In the genomic region with DNA sequence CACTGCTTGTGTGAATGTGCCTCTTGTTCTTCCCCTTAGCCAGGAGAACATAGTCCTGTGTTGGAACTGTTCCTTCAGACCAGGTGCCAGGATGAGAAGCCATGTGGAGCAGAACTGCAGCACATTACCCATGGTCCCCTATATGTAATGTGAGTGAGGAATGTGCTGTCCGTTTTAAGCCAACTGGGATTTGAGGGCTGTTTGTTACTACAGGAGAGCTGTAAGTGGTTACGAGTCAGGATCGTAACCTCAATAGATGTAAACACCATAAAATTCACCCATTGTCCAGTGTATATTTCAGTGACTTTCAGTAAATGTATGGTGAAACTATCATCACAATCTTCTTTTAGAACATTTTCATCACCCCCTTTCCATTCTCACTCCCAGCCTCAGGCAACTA, we compare ENCODE assay signal across 1 cellular context.
TF ChIP-seq lines count a peak whose summit lies in the region.

No MANE protein-coding gene starts in this region.

TF ChIP-seq in K562, 482 proteins besides CTCF, POLR2A, EP300 and RAD21:
- TF ChIP-seq, protein P1, sequence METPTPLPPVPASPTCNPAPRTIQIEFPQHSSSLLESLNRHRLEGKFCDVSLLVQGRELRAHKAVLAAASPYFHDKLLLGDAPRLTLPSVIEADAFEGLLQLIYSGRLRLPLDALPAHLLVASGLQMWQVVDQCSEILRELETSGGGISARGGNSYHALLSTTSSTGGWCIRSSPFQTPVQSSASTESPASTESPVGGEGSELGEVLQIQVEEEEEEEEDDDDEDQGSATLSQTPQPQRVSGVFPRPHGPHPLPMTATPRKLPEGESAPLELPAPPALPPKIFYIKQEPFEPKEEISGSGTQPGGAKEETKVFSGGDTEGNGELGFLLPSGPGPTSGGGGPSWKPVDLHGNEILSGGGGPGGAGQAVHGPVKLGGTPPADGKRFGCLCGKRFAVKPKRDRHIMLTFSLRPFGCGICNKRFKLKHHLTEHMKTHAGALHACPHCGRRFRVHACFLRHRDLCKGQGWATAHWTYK (CRISPR knock-in tag; IDR thresholded peaks at IDR 0.05): no peak
- no peak for TF ChIP-seq NFRKB (IDR thresholded peaks at IDR 0.05; ENCODE audit: low read depth)
- TF ChIP-seq ASH1L (IDR thresholded peaks at IDR 0.05; ENCODE audit: borderline replicate concordance, low read depth, partially characterized antibody): no peak
- TF ChIP-seq, protein P2, sequence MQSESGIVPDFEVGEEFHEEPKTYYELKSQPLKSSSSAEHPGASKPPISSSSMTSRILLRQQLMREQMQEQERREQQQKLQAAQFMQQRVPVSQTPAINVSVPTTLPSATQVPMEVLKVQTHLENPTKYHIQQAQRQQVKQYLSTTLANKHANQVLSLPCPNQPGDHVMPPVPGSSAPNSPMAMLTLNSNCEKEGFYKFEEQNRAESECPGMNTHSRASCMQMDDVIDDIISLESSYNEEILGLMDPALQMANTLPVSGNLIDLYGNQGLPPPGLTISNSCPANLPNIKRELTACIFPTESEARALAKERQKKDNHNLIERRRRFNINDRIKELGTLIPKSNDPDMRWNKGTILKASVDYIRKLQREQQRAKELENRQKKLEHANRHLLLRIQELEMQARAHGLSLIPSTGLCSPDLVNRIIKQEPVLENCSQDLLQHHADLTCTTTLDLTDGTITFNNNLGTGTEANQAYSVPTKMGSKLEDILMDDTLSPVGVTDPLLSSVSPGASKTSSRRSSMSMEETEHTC (IDR thresholded peaks at IDR 0.05): 0 out of 2 replicates have a peak, but pooled peaks have one; percentile 16
- no peak for TF ChIP-seq ZKSCAN8 (CRISPR knock-in tag; IDR thresholded peaks at IDR 0.05)
